8 cellular contexts compared by ENCODE assay signal in the genomic region with DNA sequence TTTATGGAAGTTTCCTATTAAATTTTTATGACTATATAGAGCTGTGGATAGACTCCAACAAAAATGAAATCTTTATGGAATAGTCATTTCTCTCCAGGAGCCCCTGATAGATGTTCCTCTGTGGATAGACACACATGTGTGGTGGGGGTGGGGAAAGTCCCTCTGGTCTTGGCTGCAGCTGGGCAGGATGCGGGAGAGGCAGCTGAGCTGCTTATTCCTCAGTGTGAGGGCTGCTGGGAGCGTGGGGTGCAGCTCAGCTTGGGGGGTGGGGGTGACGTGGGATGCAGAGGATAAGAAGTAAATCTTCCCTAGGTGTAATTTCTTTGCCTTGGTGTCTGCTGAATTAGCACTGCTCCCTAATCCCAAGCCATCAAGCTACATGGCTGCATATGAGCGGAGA.
DNase-seq lines count a peak whose midpoint lies in the region; ATAC-seq lines count a peak whose summit lies in the region.
"Not testable (repeated sequence)": the region's sequence is repeated elsewhere in the genome, so short reads cannot be mapped to it uniquely, and the experiment has no call there.

No MANE protein-coding gene starts in this region.

- H3K9me3 Mint-ChIP-seq in activated CD4-positive, alpha-beta memory T cell treated with anti-CD3 and anti-CD28 coated beads for 36 hours; activated T-helper 17 cell treated with anti-CD3 and anti-CD28 coated beads, Interleukin-2, amount 50 U/mL, for 72 hours; activated naive CD8-positive, alpha-beta T cell treated with anti-CD3 and anti-CD28 coated beads for 36 hours: not testable (repeated sequence)

- H3K4me3 Mint-ChIP-seq in T-helper 17 cell; activated CD4-positive, alpha-beta memory T cell treated with anti-CD3 and anti-CD28 coated beads for 36 hours; activated T-helper 17 cell treated with anti-CD3 and anti-CD28 coated beads, Interleukin-2, amount 50 U/mL, for 72 hours; activated naive CD8-positive, alpha-beta T cell treated with anti-CD3 and anti-CD28 coated beads for 36 hours: not testable (repeated sequence)

- not testable (repeated sequence) for H3K4me1 Mint-ChIP-seq in T-helper 17 cell; activated T-helper 17 cell treated with anti-CD3 and anti-CD28 coated beads, Interleukin-2, amount 50 U/mL, for 72 hours
- peaks cover 11% of the 10 kb centered on the region for H3K4me1 Mint-ChIP-seq in activated CD4-positive, alpha-beta memory T cell treated with anti-CD3 and anti-CD28 coated beads for 36 hours (ENCODE audit: low read depth)
- peaks cover 11% of the 10 kb centered on the region for H3K4me1 Mint-ChIP-seq in activated naive CD8-positive, alpha-beta T cell treated with anti-CD3 and anti-CD28 coated beads for 36 hours

- intact Hi-C loops in activated CD4-positive, alpha-beta memory T cell treated with anti-CD3 and anti-CD28 coated beads for 36 hours (cut with micrococcal nuclease); left ventricle myocardium superior (cut with micrococcal nuclease): not testable (repeated sequence)

- H3K9me3 ChIP-seq in T-helper 17 cell (ENCODE audit: control insufficient read depth, low read length, poor library complexity, severe bottlenecking) = not testable (repeated sequence)

- POLR2A ChIA-PET in activated CD4-positive, alpha-beta memory T cell treated with anti-CD3 and anti-CD28 coated beads for 36 hours (lab: Charles Lee) = not testable (repeated sequence)

- H3K27me3 Mint-ChIP-seq in T-helper 17 cell; activated CD4-positive, alpha-beta memory T cell treated with anti-CD3 and anti-CD28 coated beads for 36 hours; activated T-helper 17 cell treated with anti-CD3 and anti-CD28 coated beads, Interleukin-2, amount 50 U/mL, for 72 hours; activated naive CD8-positive, alpha-beta T cell treated with anti-CD3 and anti-CD28 coated beads for 36 hours: not testable (repeated sequence)

- not testable (repeated sequence) for DNase-seq in T-helper 17 cell
- peak; percentile 70 for DNase-seq in activated CD4-positive, alpha-beta memory T cell treated with anti-CD3 and anti-CD28 coated beads for 36 hours
- DNase-seq in activated naive CD8-positive, alpha-beta T cell treated with anti-CD3 and anti-CD28 coated beads for 36 hours = peak; percentile 17
- DNase-seq in left ventricle myocardium superior = peak; percentile 26
- DNase-seq in stimulated activated CD4-positive, alpha-beta T cell treated with anti-CD3 and anti-CD28 coated beads, Interleukin-1b, Interleukin-23, amount 100 ng/mL, for 48 hours = peak; percentile 37
- DNase-seq in stimulated activated CD4-positive, alpha-beta T cell treated with anti-CD3 and anti-CD28 coated beads, TNF-alpha, amount 100 ng/mL, for 24 hours (ENCODE audit: low read depth in 3 of 3) = peak in 2 of 3 experiments; percentile 27 to 54
- peak; percentile 67 for DNase-seq in stimulated activated naive CD8-positive, alpha-beta T cell treated with anti-CD3 and anti-CD28 coated beads, Interleukin-15, Interleukin-2, amounts not matched to agents 100 U/mL and 50 U/mL, for 24 hours

- not testable (repeated sequence) for H3K27ac Mint-ChIP-seq in T-helper 17 cell; activated CD4-positive, alpha-beta memory T cell treated with anti-CD3 and anti-CD28 coated beads for 36 hours; activated T-helper 17 cell treated with anti-CD3 and anti-CD28 coated beads, Interleukin-2, amount 50 U/mL, for 72 hours; activated naive CD8-positive, alpha-beta T cell treated with anti-CD3 and anti-CD28 coated beads for 36 hours

- H3K36me3 Mint-ChIP-seq in T-helper 17 cell (ENCODE audit: low read depth); activated CD4-positive, alpha-beta memory T cell treated with anti-CD3 and anti-CD28 coated beads for 36 hours; activated T-helper 17 cell treated with anti-CD3 and anti-CD28 coated beads, Interleukin-2, amount 50 U/mL, for 72 hours (ENCODE audit: low read depth); activated naive CD8-positive, alpha-beta T cell treated with anti-CD3 and anti-CD28 coated beads for 36 hours: not testable (repeated sequence)

- CTCF ChIA-PET in activated CD4-positive, alpha-beta memory T cell treated with anti-CD3 and anti-CD28 coated beads for 36 hours (lab: Charles Lee) = not testable (repeated sequence)

- ATAC-seq in T-helper 17 cell = peak; percentile 40
- ATAC-seq in activated T-helper 17 cell treated with anti-CD3 and anti-CD28 coated beads, Interleukin-2, amount 50 U/mL, for 72 hours (replicated peaks) = peak; percentile 62
- peak; percentile 26 for ATAC-seq in left ventricle myocardium superior
- ATAC-seq in stimulated activated naive CD8-positive, alpha-beta T cell treated with anti-CD3 and anti-CD28 coated beads, Interleukin-15, Interleukin-2, amounts not matched to agents 100 U/mL and 50 U/mL, for 24 hours = not testable (repeated sequence)
